ENCODE assay signal across 24 cellular contexts in genomic region chr11:9951714-9952275, GRCh38.
DNase-seq lines count a peak whose midpoint lies in the region; ATAC-seq and TF ChIP-seq lines count a peak whose summit lies in the region.
"Had no signal": no experiment of that assay in that cellular context is flagged by ENCODE, and none has a peak within 500 bp of the region (broad histone marks: within the 10 kb centered on the region; RNA-seq: fewer than 3 reads in every experiment).

No MANE protein-coding gene starts in this region.

- peak overlapping the region in 1 of 2 donors; percentile 20 for H3K27ac ChIP-seq in breast epithelium
- H3K27ac ChIP-seq in vagina = peak overlapping the region; percentile 50
- H3K27ac ChIP-seq: PC-9 had no signal

- TF ChIP-seq CTCF in MCF 10A (IDR thresholded peaks at IDR 0.05; ENCODE audit: unreplicated experiment) (no peak), breast epithelium (IDR thresholded peaks at IDR 0.05) (no peak), brain (conservative IDR thresholded peaks at IDR 0.05) (no peak), vagina (IDR thresholded peaks at IDR 0.05) (no peak)

- no peak for ATAC-seq in GM18909 (IDR thresholded peaks at IDR 0.05; ENCODE audit: poor library complexity, unreplicated experiment)

- H3K4me3 ChIP-seq in breast epithelium (no peak overlapping the region), vagina (no peak overlapping the region)
- H3K4me3 ChIP-seq: PC-9, spleen had no signal

- H3K4me1 Mint-ChIP-seq in MCF 10A (ENCODE audit: insufficient read depth, unreplicated experiment) (no peaks in the 10 kb centered on the region), brain (peaks cover 19% of the 10 kb centered on the region)

- no peaks in the 10 kb centered on the region for H3K9me3 Mint-ChIP-seq in MCF 10A (ENCODE audit: unreplicated experiment)
- H3K9me3 Mint-ChIP-seq in brain = peaks cover 0 to 3% (median 0%) of the 10 kb centered on the region in 5 experiments
- H3K9me3 Mint-ChIP-seq: activated T-helper 2 cell treated with anti-CD3 and anti-CD28 coated beads, Interferon-gamma antibody, Interleukin-2, Interleukin-4, amounts not matched to agents 10 μg/mL and 5 μg/mL and 100 μg/mL, durations not matched to agents 14 hours and 24 hours and 36 hours; T-helper 1 cell treated with Interleukin-12 subunit alpha and Interleukin-12 subunit beta and Interleukin-4 antibody, amounts not matched to agents 30 μg/mL and 1 μg/mL, for 36 hours; type B pancreatic cell had no signal

- CTCF ChIA-PET in MCF 10A (lab: Yijun Ruan, JAX) = interaction anchor here (0.6 to 0.9 kb wide), 3 partner anchors 12 to 722 kb away, joined by 3 to 5 read pairs (median 3); no protein-coding TSS in a partner anchor

- H3K36me3 ChIP-seq in breast epithelium (no peaks in the 10 kb centered on the region), vagina (no peaks in the 10 kb centered on the region)

- no peaks in the 10 kb centered on the region for H3K4me1 ChIP-seq in breast epithelium
- H3K4me1 ChIP-seq in vagina = peaks cover 22% of the 10 kb centered on the region

- BruUV-seq in MCF 10A (replicated peaks; lab: Mats Ljungman, UMichigan) = no TSS peak

- no peaks in the 10 kb centered on the region for H3K9me3 ChIP-seq in breast epithelium
- no peaks in the 10 kb centered on the region for H3K9me3 ChIP-seq in vagina
- H3K9me3 ChIP-seq: spleen had no signal

- peak overlapping the region; percentile 4 for H3K27ac Mint-ChIP-seq in MCF 10A (ENCODE audit: low read depth, unreplicated experiment)
- peak overlapping the region; percentile 33 to 65 (median 47) for H3K27ac Mint-ChIP-seq in brain
- H3K27ac Mint-ChIP-seq: activated T-helper 2 cell treated with anti-CD3 and anti-CD28 coated beads, Interferon-gamma antibody, Interleukin-2, Interleukin-4, amounts not matched to agents 10 μg/mL and 5 μg/mL and 100 μg/mL, durations not matched to agents 14 hours and 24 hours and 36 hours; T-helper 1 cell treated with Interleukin-12 subunit alpha and Interleukin-12 subunit beta and Interleukin-4 antibody, amounts not matched to agents 30 μg/mL and 1 μg/mL, for 36 hours; type B pancreatic cell had no signal

- H3K27me3 ChIP-seq in breast epithelium (no peaks in the 10 kb centered on the region), vagina (no peaks in the 10 kb centered on the region)
- H3K27me3 ChIP-seq: spleen had no signal

- intact Hi-C loops in MCF 10A (cut with micrococcal nuclease) (no loop called here), breast epithelium (cut with DNase I; ENCODE audit: low total_unique reads) (no loop called here), vagina (cut with DNase I) (no loop called here)

- peaks cover 5% of the 10 kb centered on the region for H3K36me3 Mint-ChIP-seq in MCF 10A (ENCODE audit: insufficient read depth, unreplicated experiment)
- H3K36me3 Mint-ChIP-seq in brain = peaks cover 48% of the 10 kb centered on the region
- H3K36me3 Mint-ChIP-seq: type B pancreatic cell had no signal

- H3K4me3 Mint-ChIP-seq in MCF 10A (ENCODE audit: unreplicated experiment) = no peak overlapping the region
- H3K4me3 Mint-ChIP-seq in brain = peak overlapping the region in 1 of 5 experiments; percentile 19
- H3K4me3 Mint-ChIP-seq: T-helper 1 cell treated with Interleukin-12 subunit alpha and Interleukin-12 subunit beta and Interleukin-4 antibody, amounts not matched to agents 30 μg/mL and 1 μg/mL, for 36 hours; type B pancreatic cell had no signal

- POLR2A ChIA-PET in MCF 10A (lab: Yijun Ruan, JAX) = no interaction called here

- TF ChIP-seq POLR2A in breast epithelium (IDR thresholded peaks at IDR 0.05) (no peak), vagina (IDR thresholded peaks at IDR 0.05) (no peak)

- H3K27me3 Mint-ChIP-seq in MCF 10A (ENCODE audit: insufficient read depth, unreplicated experiment) = no peaks in the 10 kb centered on the region
- H3K27me3 Mint-ChIP-seq in brain = no peaks in the 10 kb centered on the region
- H3K27me3 Mint-ChIP-seq: type B pancreatic cell had no signal

- DNase-seq in MCF 10A (ENCODE audit: unreplicated experiment) (no peak), breast epithelium (ENCODE audit: low spot score in 2 of 2) (no peak), left kidney (ENCODE audit: low read depth, low spot score) (peak; percentile 10), vagina (ENCODE audit: extremely low spot score in 2 of 2) (no peak), AML-193 (lab: John Stamatoyannopoulos, UW) (no peak)
- no peak for DNase-seq in activated CD4-positive, alpha-beta T cell treated with anti-CD3 and anti-CD28 coated beads, Interleukin-2, amount 50 U/mL, for 1 hour
- DNase-seq: 8988T; activated CD4-positive, alpha-beta T cell treated with anti-CD3 and anti-CD28 coated beads for 48 hours; activated CD8-positive, alpha-beta memory T cell treated with anti-CD3 and anti-CD28 coated beads, Interleukin-2, amount 50 U/mL, for 4 hours; C1 segment of cervical spinal cord; dermis blood vessel endothelial cell; KBM-7; left cardiac atrium; midbrain; MV-4-11; NCI-H187; PC-9; spleen; stimulated activated CD4-positive, alpha-beta T cell treated with anti-CD3 and anti-CD28 coated beads, Interleukin-4, amount 100 ng/mL, for 24 hours had no signal
